ENCODE assay signal across 16 cellular contexts in the genomic region with DNA sequence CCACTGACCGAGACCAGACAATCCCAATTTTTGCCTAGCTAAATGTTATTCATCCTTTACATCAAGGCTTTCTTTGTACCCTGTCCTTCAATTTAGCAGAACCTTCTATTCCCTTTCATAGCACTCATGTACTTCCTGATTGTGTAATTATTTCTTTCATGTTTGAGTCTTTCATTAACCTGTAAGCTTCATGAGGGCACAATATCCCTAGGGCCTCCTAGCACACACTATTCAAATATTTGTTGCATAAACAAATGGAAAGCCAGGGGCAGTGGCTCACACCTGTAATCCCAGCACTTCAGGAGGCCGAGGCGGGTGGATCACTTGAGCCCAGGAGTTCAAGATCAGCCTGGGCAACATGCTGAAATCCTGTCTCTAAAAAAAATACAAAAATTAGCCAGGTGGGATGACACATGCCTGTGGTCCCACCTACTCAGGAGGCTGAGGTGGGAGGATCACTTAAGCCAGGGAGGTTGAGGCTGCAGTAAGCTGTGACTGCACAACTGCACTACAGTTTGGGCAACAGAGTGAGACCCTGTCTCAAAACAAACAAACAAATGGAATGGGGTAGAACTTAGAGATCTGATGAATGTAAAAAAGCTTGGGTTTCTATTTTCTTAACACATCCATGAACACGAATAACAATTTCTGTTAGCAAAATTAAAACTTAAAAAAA. TPM values are rescaled to one million over a fixed set of nuclear protein-coding genes. Genes with fewer than 3 reads are reported as not detected.
A peak's percentile ranks its signal among the peaks of the same experiment; 100 is the strongest.
DNase-seq lines count a peak whose midpoint lies in the region; ATAC-seq and TF ChIP-seq lines count a peak whose summit lies in the region.
"Had no signal": no experiment of that assay in that cellular context is flagged by ENCODE, and none has a peak within 500 bp of the region (broad histone marks: within the 10 kb centered on the region; RNA-seq: fewer than 3 reads in every experiment).

No MANE protein-coding gene starts in this region.

- H3K4ac ChIP-seq in H9 (ENCODE audit: low read depth, low read length), result no peak overlapping the region

- H3K36me3 ChIP-seq in mucosa of descending colon (ENCODE audit: low read depth) (no peaks in the 10 kb centered on the region), upper lobe of right lung (no peaks in the 10 kb centered on the region), esophagus muscularis mucosa (no peaks in the 10 kb centered on the region)
- H3K36me3 ChIP-seq: SJCRH30 had no signal

- no peak overlapping the region for H3K9ac ChIP-seq in H9 (ENCODE audit: extremely low read depth, insufficient read length, low read length)
- H3K9ac ChIP-seq: KMS-11 had no signal

- H2AFZ ChIP-seq in H9 (ENCODE audit: low read length), result no peak overlapping the region

- H3K27me3 ChIP-seq in H9 (ENCODE audit: insufficient read depth, low read length), result no peaks in the 10 kb centered on the region
- no peaks in the 10 kb centered on the region for H3K27me3 ChIP-seq in upper lobe of right lung
- no peaks in the 10 kb centered on the region for H3K27me3 ChIP-seq in esophagus muscularis mucosa
- H3K27me3 ChIP-seq: SJCRH30 had no signal

- H4K20me1 ChIP-seq in H9 (ENCODE audit: control insufficient read depth, insufficient read depth, insufficient read length), result no peaks in the 10 kb centered on the region

- H3K18ac ChIP-seq in H9 (ENCODE audit: insufficient read length, low read depth, low read length), result no peak overlapping the region

- H3K9me3 ChIP-seq in H9 (ENCODE audit: control insufficient read depth, low read depth, low read length) (no peaks in the 10 kb centered on the region), mucosa of descending colon (no peaks in the 10 kb centered on the region), upper lobe of right lung (no peaks in the 10 kb centered on the region), esophagus muscularis mucosa (no peaks in the 10 kb centered on the region)
- H3K9me3 ChIP-seq: SJCRH30 had no signal

- H3K9me3 Mint-ChIP-seq in H9, result no peaks in the 10 kb centered on the region
- H3K9me3 Mint-ChIP-seq: CD8-positive, alpha-beta T cell had no signal

- H3K56ac ChIP-seq in H9 (ENCODE audit: insufficient read length, low read depth, low read length), result no peak overlapping the region

- H3K4me1 ChIP-seq in H9 (ENCODE audit: insufficient read depth, low read length), result no peaks in the 10 kb centered on the region; the same call in 1 of the 2 replicates
- no peaks in the 10 kb centered on the region for H3K4me1 ChIP-seq in mucosa of descending colon (ENCODE audit: low read depth)
- no peaks in the 10 kb centered on the region for H3K4me1 ChIP-seq in upper lobe of right lung
- peaks cover 0 to 3% (median 2%) of the 10 kb centered on the region in 4 donors for H3K4me1 ChIP-seq in esophagus muscularis mucosa
- H3K4me1 ChIP-seq: SJCRH30 had no signal

- peak; percentile 16 for DNase-seq in DMS153 (lab: John Stamatoyannopoulos, UW)
- DNase-seq in DMS153 treated with DMSO at 0.1 percent for 48 hours (lab: John Stamatoyannopoulos, UW; ENCODE audit: unreplicated experiment), result no peak
- no peak for DNase-seq in H9
- peak; percentile 13 for DNase-seq in SW480 (ENCODE audit: low spot score)
- no peak for DNase-seq in mucosa of descending colon
- DNase-seq in upper lobe of right lung, result no peak
- no peak for DNase-seq in activated effector memory CD4-positive, alpha-beta T cell treated with anti-CD3 and anti-CD28 coated beads, Interleukin-2, amount 50 U/mL, for 16 hours
- no peak for DNase-seq in esophagus muscularis mucosa (ENCODE audit: extremely low spot score)
- DNase-seq: CD8-positive, alpha-beta T cell; NCI-H1694; NCI-H2171; OCI-M1; RPMI8226; SJCRH30 had no signal

- no peak overlapping the region for H2BK15ac ChIP-seq in H9 (ENCODE audit: low read depth, low read length)

- intact Hi-C loops in mucosa of descending colon (cut with DNase I, micrococcal nuclease) (no loop called here), upper lobe of right lung (cut with DNase I) (no loop called here), esophagus muscularis mucosa (cut with DNase I) (no loop called here)

- no peak overlapping the region for H2AK5ac ChIP-seq in H9 (ENCODE audit: insufficient read length, low read length)

- H3K4me1 Mint-ChIP-seq in H9, result peaks cover 27 to 36% of the 10 kb centered on the region in 2 experiments

- no peak overlapping the region for H4K91ac ChIP-seq in H9 (ENCODE audit: insufficient read length, low read depth, low read length)

- H3K79me2 ChIP-seq in H9 (ENCODE audit: insufficient read depth, low read length), result no peaks in the 10 kb centered on the region

- H2BK20ac ChIP-seq in H9 (ENCODE audit: low read depth, low read length, poor library complexity, severe bottlenecking), result no peak overlapping the region

- ATAC-seq in mucosa of descending colon (peak; percentile 6), upper lobe of right lung (no peak)
- ATAC-seq: CD8-positive, alpha-beta T cell had no signal

- no peak overlapping the region for H3T11ph ChIP-seq in H9 (ENCODE audit: low read length)

- TF ChIP-seq EP300 in esophagus muscularis mucosa (IDR thresholded peaks at IDR 0.05), result no peak

- H3K4me3 Mint-ChIP-seq in H9, result no peak overlapping the region
- H3K4me3 Mint-ChIP-seq: CD8-positive, alpha-beta T cell had no signal

- no CpG with 5 or more reads among the region's 4 CpGs for WGBS in H9 (ENCODE audit: extremely low coverage, insufficient read length, low lambda C conversion rate)
- WGBS in esophagus muscularis mucosa, result 81% methylated on average over 4 of the region's 4 CpGs

- TF ChIP-seq CTCF in H9 (conservative IDR thresholded peaks at IDR 0.05), result no peak
- no peak for TF ChIP-seq CTCF in mucosa of descending colon (IDR thresholded peaks at IDR 0.05)
- no peak for TF ChIP-seq CTCF in upper lobe of right lung (IDR thresholded peaks at IDR 0.05)
- TF ChIP-seq CTCF in esophagus muscularis mucosa (IDR thresholded peaks at IDR 0.05), result no peak

- TF ChIP-seq POLR2A in esophagus muscularis mucosa (IDR thresholded peaks at IDR 0.05; ENCODE audit: low read depth), result no peak

- H3K4me3 ChIP-seq in mucosa of descending colon (no peak overlapping the region), upper lobe of right lung (no peak overlapping the region), esophagus muscularis mucosa (no peak overlapping the region)
- H3K4me3 ChIP-seq: SJCRH30 had no signal

- H3K23me2 ChIP-seq in H9 (ENCODE audit: insufficient read length, low read depth, low read length, poor library complexity, severe bottlenecking), result no peaks in the 10 kb centered on the region

- no peak overlapping the region for H3K27ac ChIP-seq in H9 (ENCODE audit: insufficient read length, low read depth, low read length)
- H3K27ac ChIP-seq in upper lobe of right lung, result no peak overlapping the region
- no peak overlapping the region for H3K27ac ChIP-seq in esophagus muscularis mucosa (replicated peaks in 1 of 4)
- H3K27ac ChIP-seq: 22Rv1, KMS-11, SJCRH30 had no signal

- no peaks in the 10 kb centered on the region for H3K27me3 Mint-ChIP-seq in H9 (ENCODE audit: low read depth)

- no peak overlapping the region for H3K4me2 ChIP-seq in H9 (ENCODE audit: insufficient read depth, insufficient read length, low read length)
- H3K4me2 ChIP-seq: KMS-11 had no signal

- H4K5ac ChIP-seq in H9 (ENCODE audit: insufficient read length, low read depth, low read length), result no peak overlapping the region

- H4K8ac ChIP-seq in H9 (replicated peaks; ENCODE audit: insufficient read length, low read depth, low read length), result no peak overlapping the region

- peak overlapping the region; percentile 9 to 66 (median 65); a peak in 4 of 7 replicates for H3K27ac Mint-ChIP-seq in H9
- H3K27ac Mint-ChIP-seq: CD8-positive, alpha-beta T cell had no signal

- no peak overlapping the region for H2BK12ac ChIP-seq in H9 (ENCODE audit: insufficient read length, low read depth, low read length)

- no peak overlapping the region for H2BK120ac ChIP-seq in H9 (ENCODE audit: low read depth, low read length, poor library complexity, severe bottlenecking)

- no peak overlapping the region for H2BK5ac ChIP-seq in H9 (ENCODE audit: insufficient read length, low read length)

- peaks cover 0 to 13% (median 7%) of the 10 kb centered on the region in 3 experiments; a peak in 5 of 7 replicates for H3K36me3 Mint-ChIP-seq in H9 (ENCODE audit: insufficient read depth in 1 of 3, low read depth in 3 of 3)

- H3K14ac ChIP-seq in H9 (ENCODE audit: insufficient read depth, low read length), result no peak overlapping the region

- no peak overlapping the region for H3K23ac ChIP-seq in H9 (ENCODE audit: insufficient read length, low read depth, low read length)

- no peaks in the 10 kb centered on the region for H3K79me1 ChIP-seq in H9 (ENCODE audit: insufficient read depth, low read depth, low read length, poor library complexity, severe bottlenecking)

RNA-seq across cellular contexts. Expression of gene SAT1, which starts 59.0 kb away (rescaled TPM):
- 55.2 and 62.2 TPM in 2 replicates for total RNA-seq in H9 (2021)
- 100 to 1,000 TPM; 267 to 574 (median 449) TPM for total RNA-seq in mucosa of descending colon
- 784 TPM for total RNA-seq in upper lobe of right lung
- 100 to 1,000 TPM; 152 to 621 (median 206) TPM for total RNA-seq in esophagus muscularis mucosa

Comparison
In these comparisons a context has a peak if more than half of its experiments do, and no peak if none do; other contexts are left out.
1. DNase-seq: peak in DMS153 (single experiment) and SW480 (single experiment); none in DMS153 treated with DMSO at 0.1 percent for 48 hours (single experiment), H9 (single experiment), mucosa of descending colon (0 of 3), upper lobe of right lung (single experiment), activated effector memory CD4-positive, alpha-beta T cell treated with anti-CD3 and anti-CD28 coated beads, Interleukin-2, amount 50 U/mL, for 16 hours (single experiment) and esophagus muscularis mucosa (single experiment).